ENCODE assay signal across 9 cellular contexts in genomic region chr15:23467110-23467600, GRCh38. TPM values are rescaled to one million over a fixed set of nuclear protein-coding genes. Genes with fewer than 3 reads are reported as not detected.
DNase-seq lines count a peak whose midpoint lies in the region; ATAC-seq and TF ChIP-seq lines count a peak whose summit lies in the region.
"Had no signal": no experiment of that assay in that cellular context is flagged by ENCODE, and none has a peak within 500 bp of the region (broad histone marks: within the 10 kb centered on the region; RNA-seq: fewer than 3 reads in every experiment).

No MANE protein-coding gene starts in this region.

- peaks cover 6% of the 10 kb centered on the region for H3K27me3 Mint-ChIP-seq in activated CD4-positive, alpha-beta T cell treated with anti-CD3 and anti-CD28 coated beads for 36 hours

- H3K27ac Mint-ChIP-seq in activated CD4-positive, alpha-beta T cell treated with anti-CD3 and anti-CD28 coated beads for 36 hours, result no peak overlapping the region

- H3K27me3 ChIP-seq in DOHH2 (ENCODE audit: control insufficient read depth, low read length) (no peaks in the 10 kb centered on the region), KMS-11 (ENCODE audit: insufficient read depth, low read depth) (no peaks in the 10 kb centered on the region), adipocyte (replicated peaks; ENCODE audit: control insufficient read depth, insufficient read depth, low read length) (no peaks in the 10 kb centered on the region)

- no peaks in the 10 kb centered on the region for H3F3A ChIP-seq in DOHH2 (ENCODE audit: control insufficient read depth, insufficient read depth)

- H2AFZ ChIP-seq in KMS-11 (ENCODE audit: low read depth), result 0 out of 2 replicates have a peak overlapping the region, but pooled peaks have one; percentile 19

- ATAC-seq in activated CD4-positive, alpha-beta T cell treated with anti-CD3 and anti-CD28 coated beads for 36 hours, result no peak
- ATAC-seq in GM19463 (IDR thresholded peaks at IDR 0.05; ENCODE audit: unreplicated experiment), result no peak

- no peaks in the 10 kb centered on the region for H3K9me2 ChIP-seq in DOHH2 (replicated peaks; ENCODE audit: control insufficient read depth, low read length)

- no peaks in the 10 kb centered on the region for H4K20me1 ChIP-seq in DOHH2 (ENCODE audit: control insufficient read depth, insufficient read depth, low read depth, low read length)
- no peaks in the 10 kb centered on the region for H4K20me1 ChIP-seq in KMS-11 (ENCODE audit: insufficient read depth)

- H3K4me1 ChIP-seq in DOHH2 (ENCODE audit: control insufficient read depth, low read length) (no peaks in the 10 kb centered on the region), KMS-11 (ENCODE audit: low read depth, poor library complexity, severe bottlenecking) (no peaks in the 10 kb centered on the region), adipocyte (ENCODE audit: control insufficient read depth, insufficient read depth, low read length) (peaks cover 3% of the 10 kb centered on the region)

- no peak overlapping the region for H3K27ac ChIP-seq in DOHH2 (ENCODE audit: low read depth, low read length)
- no peak overlapping the region for H3K27ac ChIP-seq in KMS-11

- H3K4me3 ChIP-seq in DOHH2 (ENCODE audit: low read length), result no peak overlapping the region
- H3K4me3 ChIP-seq in KMS-11 (IDR thresholded peaks at IDR 0.05; ENCODE audit: insufficient read depth, low read depth, low read length), result no peak overlapping the region
- H3K4me3 ChIP-seq in adipocyte (ENCODE audit: low read length), result no peak overlapping the region

- H3K4me2 ChIP-seq in DOHH2 (ENCODE audit: low read length) (no peak overlapping the region), KMS-11 (no peak overlapping the region)

- intact Hi-C loops in activated CD4-positive, alpha-beta T cell treated with anti-CD3 and anti-CD28 coated beads for 36 hours (cut with DNase I, micrococcal nuclease), result loop anchor here (10.0 kb wide), 2 partner anchors 48 to 432 kb away; partner anchors contain the start of gene TUBGCP5 (in 1 of the 2)

- no peaks in the 10 kb centered on the region for H3K4me1 Mint-ChIP-seq in activated CD4-positive, alpha-beta T cell treated with anti-CD3 and anti-CD28 coated beads for 36 hours

- no peaks in the 10 kb centered on the region for H3K9me3 ChIP-seq in DOHH2 (ENCODE audit: control insufficient read depth, insufficient read depth, low read length)
- no peaks in the 10 kb centered on the region for H3K9me3 ChIP-seq in adipocyte (ENCODE audit: control insufficient read depth, low read length)

- CTCF ChIA-PET in activated CD4-positive, alpha-beta T cell treated with anti-CD3 and anti-CD28 coated beads for 36 hours (lab: Charles Lee), result no interaction called here

- no peaks in the 10 kb centered on the region for H3K36me3 Mint-ChIP-seq in activated CD4-positive, alpha-beta T cell treated with anti-CD3 and anti-CD28 coated beads for 36 hours (ENCODE audit: low read depth)

- peak; percentile 45 for TF ChIP-seq CTCF in DOHH2 (IDR thresholded peaks at IDR 0.05; ENCODE audit: low read depth, low read length, poor library complexity, severe bottlenecking)
- TF ChIP-seq CTCF in KMS-11 (conservative IDR thresholded peaks at IDR 0.05; ENCODE audit: low read depth, low read length), result peak; percentile 75

- H3K36me3 ChIP-seq in DOHH2 (ENCODE audit: control insufficient read depth, low read length) (no peaks in the 10 kb centered on the region), KMS-11 (ENCODE audit: insufficient read depth) (no peaks in the 10 kb centered on the region), adipocyte (ENCODE audit: control insufficient read depth, insufficient read depth, low read length, severe bottlenecking) (no peaks in the 10 kb centered on the region)

- H3K79me2 ChIP-seq in DOHH2 (ENCODE audit: control insufficient read depth, low read length) (no peaks in the 10 kb centered on the region), KMS-11 (ENCODE audit: insufficient read depth, low read depth) (no peaks in the 10 kb centered on the region)

- POLR2A ChIA-PET in activated CD4-positive, alpha-beta T cell treated with anti-CD3 and anti-CD28 coated beads for 36 hours (lab: Charles Lee), result no interaction called here

- peak; percentile 67 for DNase-seq in adipocyte (ENCODE audit: low read depth)
- peak; percentile 40 for DNase-seq in kidney tubule cell (ENCODE audit: low spot score)
- no peak for DNase-seq in activated CD4-positive, alpha-beta T cell treated with anti-CD3 and anti-CD28 coated beads for 36 hours
- no peak for DNase-seq in NCI-H1436 treated with DMSO at 0.1 percent for 48 hours (lab: John Stamatoyannopoulos, UW)
- no peak for DNase-seq in central memory CD4-positive, alpha-beta T cell

- no peak overlapping the region for H3K9ac ChIP-seq in KMS-11
- H3K9ac ChIP-seq in adipocyte (ENCODE audit: low read length), result no peak overlapping the region

- no peaks in the 10 kb centered on the region for H3K9me3 Mint-ChIP-seq in activated CD4-positive, alpha-beta T cell treated with anti-CD3 and anti-CD28 coated beads for 36 hours (ENCODE audit: low read depth)

- H3K4me3 Mint-ChIP-seq in activated CD4-positive, alpha-beta T cell treated with anti-CD3 and anti-CD28 coated beads for 36 hours, result no peak overlapping the region

RNA-seq across cellular contexts. Expression of gene GOLGA6L2, which starts 20.1 kb away (rescaled TPM):
- total RNA-seq in activated CD4-positive, alpha-beta T cell treated with anti-CD3 and anti-CD28 coated beads for 36 hours, result not detected
- total RNA-seq: kidney epithelial cell had no signal

Comparison
In these comparisons a context has a peak if more than half of its experiments do, and no peak if none do; other contexts are left out.
1. DNase-seq: peak in adipocyte (single experiment) and kidney tubule cell (single experiment); none in activated CD4-positive, alpha-beta T cell treated with anti-CD3 and anti-CD28 coated beads for 36 hours (single experiment), NCI-H1436 treated with DMSO at 0.1 percent for 48 hours (single experiment) and central memory CD4-positive, alpha-beta T cell (single experiment).